ENCODE assay signal across 1 cellular context in the genomic region with DNA sequence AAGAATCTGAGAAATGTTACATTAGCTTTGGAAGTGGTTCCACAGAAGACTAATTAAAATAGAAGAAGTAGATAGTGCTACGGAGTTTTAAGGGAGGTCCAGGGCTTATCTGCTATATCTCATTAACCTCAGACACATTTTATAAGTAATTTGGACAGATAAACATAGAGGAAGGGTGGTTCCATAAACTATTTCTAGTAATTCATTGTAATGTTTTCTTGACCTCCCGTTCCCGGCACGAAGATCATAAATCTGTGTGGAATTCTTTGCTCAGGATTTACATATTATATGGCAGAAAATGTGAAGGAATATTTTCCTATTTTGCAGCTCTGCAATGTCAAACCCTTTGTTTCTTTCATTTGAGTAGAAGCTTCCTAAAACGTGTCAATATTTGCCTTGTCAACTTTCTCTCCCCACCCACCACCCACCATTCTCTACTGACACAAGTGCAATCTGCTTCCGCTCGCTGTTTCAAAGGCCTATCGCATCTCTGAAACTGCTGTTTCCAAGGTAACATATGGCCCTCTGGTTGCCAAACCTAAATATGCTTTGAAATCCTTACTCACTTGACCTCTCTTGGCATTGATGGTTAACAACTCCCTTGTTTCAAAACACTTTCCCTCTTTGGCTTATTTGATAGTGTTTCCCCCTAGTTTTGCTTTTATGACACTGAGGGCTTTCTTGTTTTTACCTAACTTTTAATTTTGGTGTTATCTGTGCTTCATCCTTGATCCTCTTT.
TF ChIP-seq lines count a peak whose summit lies in the region.

No MANE protein-coding gene starts in this region.

TF ChIP-seq in HepG2, 621 proteins besides CTCF, POLR2A, EP300 and RAD21 (continued from another document and continues in another):
- TF ChIP-seq, protein P1, sequence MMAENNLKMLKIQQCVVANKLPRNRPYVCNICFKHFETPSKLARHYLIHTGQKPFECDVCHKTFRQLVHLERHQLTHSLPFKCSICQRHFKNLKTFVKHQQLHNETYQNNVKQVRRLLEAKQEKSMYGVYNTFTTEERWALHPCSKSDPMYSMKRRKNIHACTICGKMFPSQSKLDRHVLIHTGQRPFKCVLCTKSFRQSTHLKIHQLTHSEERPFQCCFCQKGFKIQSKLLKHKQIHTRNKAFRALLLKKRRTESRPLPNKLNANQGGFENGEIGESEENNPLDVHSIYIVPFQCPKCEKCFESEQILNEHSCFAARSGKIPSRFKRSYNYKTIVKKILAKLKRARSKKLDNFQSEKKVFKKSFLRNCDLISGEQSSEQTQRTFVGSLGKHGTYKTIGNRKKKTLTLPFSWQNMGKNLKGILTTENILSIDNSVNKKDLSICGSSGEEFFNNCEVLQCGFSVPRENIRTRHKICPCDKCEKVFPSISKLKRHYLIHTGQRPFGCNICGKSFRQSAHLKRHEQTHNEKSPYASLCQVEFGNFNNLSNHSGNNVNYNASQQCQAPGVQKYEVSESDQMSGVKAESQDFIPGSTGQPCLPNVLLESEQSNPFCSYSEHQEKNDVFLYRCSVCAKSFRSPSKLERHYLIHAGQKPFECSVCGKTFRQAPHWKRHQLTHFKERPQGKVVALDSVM (CRISPR knock-in tag; IDR thresholded peaks at IDR 0.05) = no peak
- no peak for TF ChIP-seq ZNF709 (CRISPR knock-in tag; IDR thresholded peaks at IDR 0.05)
- TF ChIP-seq ZNF652 (CRISPR knock-in tag; IDR thresholded peaks at IDR 0.05; ENCODE audit: borderline replicate concordance, low read depth) = no peak; the same call in 1 of the 2 replicates
- TF ChIP-seq, protein P2, sequence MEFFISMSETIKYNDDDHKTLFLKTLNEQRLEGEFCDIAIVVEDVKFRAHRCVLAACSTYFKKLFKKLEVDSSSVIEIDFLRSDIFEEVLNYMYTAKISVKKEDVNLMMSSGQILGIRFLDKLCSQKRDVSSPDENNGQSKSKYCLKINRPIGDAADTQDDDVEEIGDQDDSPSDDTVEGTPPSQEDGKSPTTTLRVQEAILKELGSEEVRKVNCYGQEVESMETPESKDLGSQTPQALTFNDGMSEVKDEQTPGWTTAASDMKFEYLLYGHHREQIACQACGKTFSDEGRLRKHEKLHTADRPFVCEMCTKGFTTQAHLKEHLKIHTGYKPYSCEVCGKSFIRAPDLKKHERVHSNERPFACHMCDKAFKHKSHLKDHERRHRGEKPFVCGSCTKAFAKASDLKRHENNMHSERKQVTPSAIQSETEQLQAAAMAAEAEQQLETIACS (CRISPR knock-in tag; IDR thresholded peaks at IDR 0.05) = no peak
- peak; percentile 63; the same call in 1 of the 2 replicates for TF ChIP-seq ZKSCAN8 (CRISPR knock-in tag; IDR thresholded peaks at IDR 0.05; ENCODE audit: borderline replicate concordance)
- TF ChIP-seq JUN (CRISPR knock-in tag; IDR thresholded peaks at IDR 0.05) = no peak
- TF ChIP-seq TBP (CRISPR knock-in tag; IDR thresholded peaks at IDR 0.05) = no peak
- TF ChIP-seq, protein P3, sequence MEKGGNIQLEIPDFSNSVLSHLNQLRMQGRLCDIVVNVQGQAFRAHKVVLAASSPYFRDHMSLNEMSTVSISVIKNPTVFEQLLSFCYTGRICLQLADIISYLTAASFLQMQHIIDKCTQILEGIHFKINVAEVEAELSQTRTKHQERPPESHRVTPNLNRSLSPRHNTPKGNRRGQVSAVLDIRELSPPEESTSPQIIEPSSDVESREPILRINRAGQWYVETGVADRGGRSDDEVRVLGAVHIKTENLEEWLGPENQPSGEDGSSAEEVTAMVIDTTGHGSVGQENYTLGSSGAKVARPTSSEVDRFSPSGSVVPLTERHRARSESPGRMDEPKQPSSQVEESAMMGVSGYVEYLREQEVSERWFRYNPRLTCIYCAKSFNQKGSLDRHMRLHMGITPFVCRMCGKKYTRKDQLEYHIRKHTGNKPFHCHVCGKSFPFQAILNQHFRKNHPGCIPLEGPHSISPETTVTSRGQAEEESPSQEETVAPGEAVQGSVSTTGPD (CRISPR knock-in tag; IDR thresholded peaks at IDR 0.05) = peak; percentile 96
- TF ChIP-seq, protein P4, sequence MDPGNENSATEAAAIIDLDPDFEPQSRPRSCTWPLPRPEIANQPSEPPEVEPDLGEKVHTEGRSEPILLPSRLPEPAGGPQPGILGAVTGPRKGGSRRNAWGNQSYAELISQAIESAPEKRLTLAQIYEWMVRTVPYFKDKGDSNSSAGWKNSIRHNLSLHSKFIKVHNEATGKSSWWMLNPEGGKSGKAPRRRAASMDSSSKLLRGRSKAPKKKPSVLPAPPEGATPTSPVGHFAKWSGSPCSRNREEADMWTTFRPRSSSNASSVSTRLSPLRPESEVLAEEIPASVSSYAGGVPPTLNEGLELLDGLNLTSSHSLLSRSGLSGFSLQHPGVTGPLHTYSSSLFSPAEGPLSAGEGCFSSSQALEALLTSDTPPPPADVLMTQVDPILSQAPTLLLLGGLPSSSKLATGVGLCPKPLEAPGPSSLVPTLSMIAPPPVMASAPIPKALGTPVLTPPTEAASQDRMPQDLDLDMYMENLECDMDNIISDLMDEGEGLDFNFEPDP (CRISPR knock-in tag; conservative IDR thresholded peaks at IDR 0.05) = no peak
- TF ChIP-seq RARA (CRISPR knock-in tag; IDR thresholded peaks at IDR 0.05) = peak; percentile 89
- TF ChIP-seq ZKSCAN5 (CRISPR knock-in tag; IDR thresholded peaks at IDR 0.05) = 0 out of 2 replicates have a peak, but pooled peaks have one; percentile 40
- no peak for TF ChIP-seq ZNF790 (CRISPR knock-in tag; IDR thresholded peaks at IDR 0.05; ENCODE audit: borderline replicate concordance)
- TF ChIP-seq NFE2L2 (IDR thresholded peaks at IDR 0.05; ENCODE audit: low read length) = no peak
- no peak for TF ChIP-seq JUND (CRISPR knock-in tag; IDR thresholded peaks at IDR 0.05)
- TF ChIP-seq ZNF510 (CRISPR knock-in tag; IDR thresholded peaks at IDR 0.05; ENCODE audit: low read depth) = no peak
- TF ChIP-seq ATF7 (IDR thresholded peaks at IDR 0.05) = no peak
- no peak for TF ChIP-seq ATF7 (CRISPR knock-in tag; IDR thresholded peaks at IDR 0.05)
- TF ChIP-seq, protein P5, sequence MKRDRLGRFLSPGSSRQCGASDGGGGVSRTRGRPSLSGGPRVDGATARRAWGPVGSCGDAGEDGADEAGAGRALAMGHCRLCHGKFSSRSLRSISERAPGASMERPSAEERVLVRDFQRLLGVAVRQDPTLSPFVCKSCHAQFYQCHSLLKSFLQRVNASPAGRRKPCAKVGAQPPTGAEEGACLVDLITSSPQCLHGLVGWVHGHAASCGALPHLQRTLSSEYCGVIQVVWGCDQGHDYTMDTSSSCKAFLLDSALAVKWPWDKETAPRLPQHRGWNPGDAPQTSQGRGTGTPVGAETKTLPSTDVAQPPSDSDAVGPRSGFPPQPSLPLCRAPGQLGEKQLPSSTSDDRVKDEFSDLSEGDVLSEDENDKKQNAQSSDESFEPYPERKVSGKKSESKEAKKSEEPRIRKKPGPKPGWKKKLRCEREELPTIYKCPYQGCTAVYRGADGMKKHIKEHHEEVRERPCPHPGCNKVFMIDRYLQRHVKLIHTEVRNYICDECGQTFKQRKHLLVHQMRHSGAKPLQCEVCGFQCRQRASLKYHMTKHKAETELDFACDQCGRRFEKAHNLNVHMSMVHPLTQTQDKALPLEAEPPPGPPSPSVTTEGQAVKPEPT (CRISPR knock-in tag; IDR thresholded peaks at IDR 0.05; ENCODE audit: low read depth) = no peak
- TF ChIP-seq, protein P6, sequence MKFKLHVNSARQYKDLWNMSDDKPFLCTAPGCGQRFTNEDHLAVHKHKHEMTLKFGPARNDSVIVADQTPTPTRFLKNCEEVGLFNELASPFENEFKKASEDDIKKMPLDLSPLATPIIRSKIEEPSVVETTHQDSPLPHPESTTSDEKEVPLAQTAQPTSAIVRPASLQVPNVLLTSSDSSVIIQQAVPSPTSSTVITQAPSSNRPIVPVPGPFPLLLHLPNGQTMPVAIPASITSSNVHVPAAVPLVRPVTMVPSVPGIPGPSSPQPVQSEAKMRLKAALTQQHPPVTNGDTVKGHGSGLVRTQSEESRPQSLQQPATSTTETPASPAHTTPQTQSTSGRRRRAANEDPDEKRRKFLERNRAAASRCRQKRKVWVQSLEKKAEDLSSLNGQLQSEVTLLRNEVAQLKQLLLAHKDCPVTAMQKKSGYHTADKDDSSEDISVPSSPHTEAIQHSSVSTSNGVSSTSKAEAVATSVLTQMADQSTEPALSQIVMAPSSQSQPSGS (CRISPR knock-in tag; IDR thresholded peaks at IDR 0.05) = peak; percentile 51
- TF ChIP-seq ZNF256 (CRISPR knock-in tag; conservative IDR thresholded peaks at IDR 0.05) = no peak
- no peak for TF ChIP-seq MED13 (CRISPR knock-in tag; IDR thresholded peaks at IDR 0.05)
- no peak for TF ChIP-seq HCFC1 (IDR thresholded peaks at IDR 0.05; ENCODE audit: low read depth, low read length)
- no peak for TF ChIP-seq NFE2L1 (CRISPR knock-in tag; IDR thresholded peaks at IDR 0.05; ENCODE audit: borderline replicate concordance)
- peak; percentile 64; the same call in 1 of the 2 replicates for TF ChIP-seq GABPB1 (CRISPR knock-in tag; IDR thresholded peaks at IDR 0.05)
- TF ChIP-seq, protein P7, sequence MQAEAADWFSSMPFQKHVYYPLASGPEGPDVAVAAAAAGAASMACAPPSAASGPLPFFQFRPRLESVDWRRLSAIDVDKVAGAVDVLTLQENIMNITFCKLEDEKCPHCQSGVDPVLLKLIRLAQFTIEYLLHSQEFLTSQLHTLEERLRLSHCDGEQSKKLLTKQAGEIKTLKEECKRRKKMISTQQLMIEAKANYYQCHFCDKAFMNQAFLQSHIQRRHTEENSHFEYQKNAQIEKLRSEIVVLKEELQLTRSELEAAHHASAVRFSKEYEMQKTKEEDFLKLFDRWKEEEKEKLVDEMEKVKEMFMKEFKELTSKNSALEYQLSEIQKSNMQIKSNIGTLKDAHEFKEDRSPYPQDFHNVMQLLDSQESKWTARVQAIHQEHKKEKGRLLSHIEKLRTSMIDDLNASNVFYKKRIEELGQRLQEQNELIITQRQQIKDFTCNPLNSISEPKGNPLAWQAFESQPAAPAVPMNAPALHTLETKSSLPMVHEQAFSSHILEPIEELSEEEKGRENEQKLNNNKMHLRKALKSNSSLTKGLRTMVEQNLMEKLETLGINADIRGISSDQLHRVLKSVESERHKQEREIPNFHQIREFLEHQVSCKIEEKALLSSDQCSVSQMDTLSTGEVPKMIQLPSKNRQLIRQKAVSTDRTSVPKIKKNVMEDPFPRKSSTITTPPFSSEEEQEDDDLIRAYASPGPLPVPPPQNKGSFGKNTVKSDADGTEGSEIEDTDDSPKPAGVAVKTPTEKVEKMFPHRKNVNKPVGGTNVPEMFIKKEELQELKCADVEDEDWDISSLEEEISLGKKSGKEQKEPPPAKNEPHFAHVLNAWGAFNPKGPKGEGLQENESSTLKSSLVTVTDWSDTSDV (CRISPR knock-in tag; IDR thresholded peaks at IDR 0.05) = no peak
- TF ChIP-seq, protein P8, sequence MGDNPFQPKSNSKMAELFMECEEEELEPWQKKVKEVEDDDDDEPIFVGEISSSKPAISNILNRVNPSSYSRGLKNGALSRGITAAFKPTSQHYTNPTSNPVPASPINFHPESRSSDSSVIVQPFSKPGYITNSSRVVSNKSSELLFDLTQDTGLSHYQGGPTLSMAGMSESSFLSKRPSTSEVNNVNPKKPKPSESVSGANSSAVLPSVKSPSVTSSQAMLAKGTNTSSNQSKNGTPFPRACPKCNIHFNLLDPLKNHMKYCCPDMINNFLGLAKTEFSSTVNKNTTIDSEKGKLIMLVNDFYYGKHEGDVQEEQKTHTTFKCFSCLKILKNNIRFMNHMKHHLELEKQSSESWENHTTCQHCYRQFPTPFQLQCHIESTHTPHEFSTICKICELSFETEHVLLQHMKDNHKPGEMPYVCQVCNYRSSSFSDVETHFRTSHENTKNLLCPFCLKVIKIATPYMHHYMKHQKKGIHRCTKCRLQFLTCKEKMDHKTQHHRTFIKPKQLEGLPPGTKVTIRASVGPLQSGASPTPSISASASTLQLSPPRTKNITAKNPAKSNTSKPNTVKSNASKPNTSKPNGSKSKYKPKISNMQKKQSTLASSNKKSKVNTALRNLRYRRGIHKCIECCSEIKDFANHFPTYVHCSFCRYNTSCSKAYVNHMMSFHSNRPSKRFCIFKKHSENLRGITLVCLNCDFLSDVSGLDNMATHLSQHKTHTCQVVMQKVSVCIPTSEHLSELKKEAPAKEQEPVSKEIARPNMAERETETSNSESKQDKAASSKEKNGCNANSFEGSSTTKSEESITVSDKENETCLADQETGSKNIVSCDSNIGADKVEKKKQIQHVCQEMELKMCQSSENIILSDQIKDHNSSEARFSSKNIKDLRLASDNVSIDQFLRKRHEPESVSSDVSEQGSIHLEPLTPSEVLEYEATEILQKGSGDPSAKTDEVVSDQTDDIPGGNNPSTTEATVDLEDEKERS (CRISPR knock-in tag; IDR thresholded peaks at IDR 0.05) = no peak
- no peak for TF ChIP-seq PRMT3 (CRISPR knock-in tag; IDR thresholded peaks at IDR 0.05; ENCODE audit: borderline replicate concordance, low read depth)
- TF ChIP-seq ZNF350 (CRISPR knock-in tag; IDR thresholded peaks at IDR 0.05; ENCODE audit: borderline replicate concordance, low read depth) = no peak
- no peak for TF ChIP-seq ZNF674 (CRISPR knock-in tag; IDR thresholded peaks at IDR 0.05; ENCODE audit: low read depth)
- no peak for TF ChIP-seq ZFAT (CRISPR knock-in tag; conservative IDR thresholded peaks at IDR 0.05)
- 0 out of 2 replicates have a peak, but pooled peaks have one; percentile 45 for TF ChIP-seq DNMT3B (CRISPR knock-in tag; conservative IDR thresholded peaks at IDR 0.05)
- no peak for TF ChIP-seq PHF20 (CRISPR knock-in tag; IDR thresholded peaks at IDR 0.05)
- no peak for TF ChIP-seq BORCS8-MEF2B (CRISPR knock-in tag; IDR thresholded peaks at IDR 0.05)
- TF ChIP-seq, protein P9, sequence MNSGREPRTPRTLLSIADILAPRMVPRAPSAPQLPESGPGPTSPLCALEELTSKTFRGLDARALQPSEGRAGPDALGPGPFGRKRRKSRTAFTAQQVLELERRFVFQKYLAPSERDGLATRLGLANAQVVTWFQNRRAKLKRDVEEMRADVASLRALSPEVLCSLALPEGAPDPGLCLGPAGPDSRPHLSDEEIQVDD (CRISPR knock-in tag; IDR thresholded peaks at IDR 0.05; ENCODE audit: borderline replicate concordance) = no peak
- peak; percentile 94 to 97 for TF ChIP-seq NR2F1 (CRISPR knock-in tag; IDR thresholded peaks at IDR 0.05)
- TF ChIP-seq ZSCAN20 (CRISPR knock-in tag; IDR thresholded peaks at IDR 0.05; ENCODE audit: borderline replicate concordance) = no peak
- TF ChIP-seq ZNF598 (CRISPR knock-in tag; IDR thresholded peaks at IDR 0.05; ENCODE audit: borderline replicate concordance) = no peak
- TF ChIP-seq BRD4 (CRISPR knock-in tag; IDR thresholded peaks at IDR 0.05) = no peak
- no peak for TF ChIP-seq ZNF720 (CRISPR knock-in tag; IDR thresholded peaks at IDR 0.05)
- TF ChIP-seq GFI1 (CRISPR knock-in tag; IDR thresholded peaks at IDR 0.05; ENCODE audit: borderline replicate concordance) = peak; percentile 94
- no peak for TF ChIP-seq FOSL1 (CRISPR knock-in tag; IDR thresholded peaks at IDR 0.05; ENCODE audit: borderline replicate concordance)
- TF ChIP-seq ZNF354B (CRISPR knock-in tag; IDR thresholded peaks at IDR 0.05) = no peak
- TF ChIP-seq AKAP8 (CRISPR knock-in tag; IDR thresholded peaks at IDR 0.05) = peak; percentile 56; the same call in 1 of the 2 replicates
- TF ChIP-seq BHLHE40 (IDR thresholded peaks at IDR 0.05; ENCODE audit: low read length) = peak; percentile 49; the same call in 1 of the 2 replicates
- no peak for TF ChIP-seq TOE1 (CRISPR knock-in tag; IDR thresholded peaks at IDR 0.05)
- TF ChIP-seq ZNF737 (CRISPR knock-in tag; IDR thresholded peaks at IDR 0.05; ENCODE audit: borderline replicate concordance) = no peak
- TF ChIP-seq SATB2 (CRISPR knock-in tag; IDR thresholded peaks at IDR 0.05) = no peak
- peak; percentile 99 for TF ChIP-seq TCF7 (IDR thresholded peaks at IDR 0.05; ENCODE audit: low read depth)
- no peak for TF ChIP-seq NAIF1 (CRISPR knock-in tag; IDR thresholded peaks at IDR 0.05; ENCODE audit: borderline replicate concordance)
- peak; percentile 65; the same call in 1 of the 2 replicates for TF ChIP-seq ZSCAN9 (CRISPR knock-in tag; IDR thresholded peaks at IDR 0.05; ENCODE audit: borderline replicate concordance)
- peak; percentile 87 for TF ChIP-seq RFXANK (CRISPR knock-in tag; IDR thresholded peaks at IDR 0.05)
